In genomic region chr7:22855049-22855392, GRCh38 we compare ENCODE assay signal across 8 cellular contexts. TPM values are rescaled to one million over a fixed set of nuclear protein-coding genes. Genes with fewer than 3 reads are reported as not detected.
DNase-seq lines count a peak whose midpoint lies in the region; ATAC-seq and TF ChIP-seq lines count a peak whose summit lies in the region.

No MANE protein-coding gene starts in this region.

- POLR2A ChIA-PET in WTC11 (lab: Charles Lee): no interaction called here

- no peak for ATAC-seq in left ventricle myocardium superior
- ATAC-seq in WTC11: no peak
- no peak for ATAC-seq in HG03469 (IDR thresholded peaks at IDR 0.05; ENCODE audit: unreplicated experiment)

- H3K36me3 Mint-ChIP-seq in WTC11: peaks cover 38% of the 10 kb centered on the region
- H3K36me3 Mint-ChIP-seq in immature natural killer cell: peaks cover 0 to 12% (median 6%) of the 10 kb centered on the region in 3 donors
- peaks cover 13% of the 10 kb centered on the region for H3K36me3 Mint-ChIP-seq in type B pancreatic cell

- no peaks in the 10 kb centered on the region for H3K27me3 ChIP-seq in left ventricle myocardium inferior (ENCODE audit: low read depth)

- peak overlapping the region; percentile 95 for H3K4me3 ChIP-seq in left ventricle myocardium inferior

- peaks cover 69% of the 10 kb centered on the region for H3K4me1 Mint-ChIP-seq in WTC11
- peaks cover 17 to 18% of the 10 kb centered on the region in 2 donors for H3K4me1 Mint-ChIP-seq in immature natural killer cell
- no peaks in the 10 kb centered on the region for H3K4me1 Mint-ChIP-seq in type B pancreatic cell (ENCODE audit: unreplicated experiment)

- H3K27ac Mint-ChIP-seq in WTC11 (peak overlapping the region; percentile 95), immature natural killer cell (peak overlapping the region; percentile 86 to 90 (median 88)), type B pancreatic cell (peak overlapping the region; percentile 91)

- CTCF ChIA-PET in WTC11 (lab: Charles Lee): no interaction called here

- no peak for DNase-seq in left ventricle myocardium inferior
- DNase-seq in left ventricle myocardium superior: no peak
- no peak for DNase-seq in WTC11 (ENCODE audit: low spot score)
- DNase-seq in immature natural killer cell: no peak
- DNase-seq in type B pancreatic cell (ENCODE audit: extremely low spot score, unreplicated experiment): no peak
- no peak for DNase-seq in NOMO-1 treated with DMSO at 0.1 percent for 48 hours (lab: John Stamatoyannopoulos, UW; ENCODE audit: unreplicated experiment)
- no peak for DNase-seq in activated CD8-positive, alpha-beta memory T cell treated with anti-CD3 and anti-CD28 coated beads, Interleukin-2, amount 50 U/mL, for 48 hours

- intact Hi-C loops in left ventricle myocardium inferior (cut with micrococcal nuclease) (loop anchor here (5.0 to 10.0 kb wide), 3 partner anchors 160 to 293 kb away; partner anchors contain the start of gene HYCC1), left ventricle myocardium superior (cut with micrococcal nuclease) (no loop called here)

- H3K27ac ChIP-seq in left ventricle myocardium inferior (replicated peaks): peak overlapping the region; percentile 97

- peaks cover 28% of the 10 kb centered on the region for H3K36me3 ChIP-seq in left ventricle myocardium inferior

- TF ChIP-seq CTCF in left ventricle myocardium inferior (IDR thresholded peaks at IDR 0.05; ENCODE audit: borderline replicate concordance) (no peak), WTC11 (IDR thresholded peaks at IDR 0.05) (no peak), type B pancreatic cell (conservative IDR thresholded peaks at IDR 0.05) (no peak)

- peaks cover 4% of the 10 kb centered on the region; the same call in 1 of the 2 replicates for H3K27me3 Mint-ChIP-seq in WTC11 (ENCODE audit: low read depth)
- H3K27me3 Mint-ChIP-seq in immature natural killer cell (ENCODE audit: low read depth in 3 of 3): peaks cover 2 to 7% (median 3%) of the 10 kb centered on the region in 3 donors
- peaks cover 4% of the 10 kb centered on the region for H3K27me3 Mint-ChIP-seq in type B pancreatic cell

- no peaks in the 10 kb centered on the region for H3K9me3 Mint-ChIP-seq in WTC11
- H3K9me3 Mint-ChIP-seq in immature natural killer cell: no peaks in the 10 kb centered on the region
- H3K9me3 Mint-ChIP-seq in type B pancreatic cell: no peaks in the 10 kb centered on the region

- no peaks in the 10 kb centered on the region for H3K9me3 ChIP-seq in left ventricle myocardium inferior (replicated peaks)

- peak overlapping the region; percentile 90 for H3K4me3 Mint-ChIP-seq in WTC11
- H3K4me3 Mint-ChIP-seq in immature natural killer cell: peak overlapping the region; percentile 95 to 97 (median 95)
- peak overlapping the region; percentile 94 for H3K4me3 Mint-ChIP-seq in type B pancreatic cell

- peaks cover 58% of the 10 kb centered on the region for H3K4me1 ChIP-seq in left ventricle myocardium inferior

TF ChIP-seq in WTC11, 78 proteins besides CTCF, POLR2A, EP300 and RAD21:
- no peak for TF ChIP-seq FOXK1 (CRISPR knock-in tag; IDR thresholded peaks at IDR 0.05)
- no peak for TF ChIP-seq NR3C1 (CRISPR knock-in tag; conservative IDR thresholded peaks at IDR 0.05; ENCODE audit: low read depth)
- TF ChIP-seq HMGXB4 (CRISPR knock-in tag; IDR thresholded peaks at IDR 0.05): no peak
- no peak for TF ChIP-seq ETV6 (CRISPR knock-in tag; IDR thresholded peaks at IDR 0.05)
- no peak for TF ChIP-seq JUN (CRISPR knock-in tag; IDR thresholded peaks at IDR 0.05)
- no peak for TF ChIP-seq PREB (CRISPR knock-in tag; IDR thresholded peaks at IDR 0.05; ENCODE audit: borderline replicate concordance)

RNA-seq across cellular contexts. Expression of gene TOMM7, which starts 32.4 kb away (rescaled TPM):
- total RNA-seq in left ventricle myocardium inferior: 563 TPM
- total RNA-seq in left ventricle myocardium superior: 563 TPM
- total RNA-seq in WTC11 (2021): 500 to 506 TPM (median 502 TPM) in 3 replicates
- polyA plus RNA-seq in immature natural killer cell: 100 to 1,000 TPM; 125 to 218 (median 190) TPM
- 222 and 327 TPM in 2 replicates for total RNA-seq in type B pancreatic cell (ENCODE audit: low replicate concordance)
